6 cellular contexts compared by ENCODE assay signal in the genomic region with DNA sequence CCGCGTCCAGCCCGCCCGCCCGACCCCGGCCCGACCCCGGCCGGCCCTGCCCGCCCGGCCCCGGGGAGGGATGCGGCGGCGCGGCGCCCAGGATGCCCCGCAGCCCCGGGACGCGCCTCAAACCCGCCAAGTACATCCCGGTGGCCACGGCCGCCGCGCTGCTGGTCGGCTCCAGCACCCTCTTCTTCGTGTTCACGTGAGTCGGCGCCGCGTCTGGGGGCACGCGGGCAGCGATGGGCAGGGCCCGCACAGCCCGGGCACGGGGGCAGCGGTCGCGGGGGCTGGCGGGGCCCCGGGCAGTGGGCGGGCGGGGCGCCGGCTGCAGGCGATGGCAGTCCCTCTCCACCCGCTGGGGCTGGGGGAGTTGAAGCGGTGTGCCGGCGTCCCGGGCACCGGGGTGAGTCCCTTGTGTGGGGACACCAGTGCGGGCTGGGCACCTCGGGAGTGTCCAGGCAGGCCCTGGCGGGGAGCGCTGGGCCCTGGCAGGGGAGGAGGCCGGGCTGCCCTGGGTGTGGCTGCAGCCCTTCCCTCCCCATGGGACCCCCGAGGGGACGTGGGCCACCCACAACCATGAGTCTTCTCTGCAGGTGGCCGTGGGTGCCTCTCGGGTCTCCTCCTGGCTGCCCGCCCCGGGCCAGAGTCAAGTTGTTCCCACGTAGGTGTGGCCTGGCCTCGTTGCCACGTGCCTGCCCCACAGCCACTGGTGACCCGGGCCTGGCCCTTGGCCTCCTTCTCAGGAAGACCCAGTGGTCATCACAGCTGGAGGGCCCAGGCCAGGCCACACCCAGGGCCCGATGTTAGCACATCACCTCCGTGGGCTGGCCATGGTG. TPM values are rescaled to one million over a fixed set of nuclear protein-coding genes. Genes with fewer than 3 reads are reported as not detected.
DNase-seq lines count a peak whose midpoint lies in the region; ATAC-seq and TF ChIP-seq lines count a peak whose summit lies in the region.

No MANE protein-coding gene starts in this region.

- H3K27me3 ChIP-seq in adipocyte (replicated peaks; ENCODE audit: control insufficient read depth, insufficient read depth, low read length) = no peaks in the 10 kb centered on the region

- no peak for DNase-seq in activated CD4-positive, CD25-positive, alpha-beta regulatory T cell (lab: John Stamatoyannopoulos, UW)
- DNase-seq in adipocyte (ENCODE audit: low read depth) (peak; percentile 72), mucosa of descending colon (peak; percentile 28 to 69 (median 57)), NCI-H1436 treated with DMSO at 0.1 percent for 48 hours (lab: John Stamatoyannopoulos, UW) (no peak)

- TF ChIP-seq CTCF in mucosa of descending colon (IDR thresholded peaks at IDR 0.05) = no peak

- no peaks in the 10 kb centered on the region for H3K9me3 ChIP-seq in adipocyte (ENCODE audit: control insufficient read depth, low read length)
- no peaks in the 10 kb centered on the region for H3K9me3 ChIP-seq in mucosa of descending colon

- H3K4me1 ChIP-seq in adipocyte (ENCODE audit: control insufficient read depth, insufficient read depth, low read length) (peaks cover 13% of the 10 kb centered on the region), mucosa of descending colon (ENCODE audit: low read depth) (peaks cover 14% of the 10 kb centered on the region)

- H3K4me3 ChIP-seq in adipocyte (ENCODE audit: low read length) (peak overlapping the region; percentile 87), mucosa of descending colon (peak overlapping the region; percentile 94)

- ATAC-seq in activated CD4-positive, CD25-positive, alpha-beta regulatory T cell treated with anti-CD3 and anti-CD28 coated beads, Interleukin-2, amount 50 U/mL, for 24 hours = peak; percentile 1 to 2
- ATAC-seq in mucosa of descending colon = peak; percentile 3
- ATAC-seq in GM19452 (IDR thresholded peaks at IDR 0.05; ENCODE audit: unreplicated experiment) = no peak

- peak overlapping the region; percentile 89 for H3K9ac ChIP-seq in adipocyte (ENCODE audit: low read length)

- H3K36me3 ChIP-seq in adipocyte (ENCODE audit: control insufficient read depth, insufficient read depth, low read length, severe bottlenecking) (peaks cover 5% of the 10 kb centered on the region), mucosa of descending colon (ENCODE audit: low read depth) (no peaks in the 10 kb centered on the region)

- intact Hi-C loops in mucosa of descending colon (cut with DNase I, micrococcal nuclease) = no loop called here

RNA-seq across cellular contexts. Expression of gene ZDHHC8, which starts 0.5 kb away (rescaled TPM):
- 10 to 100 TPM; 27.7 to 53.0 (median 42.2) TPM for total RNA-seq in mucosa of descending colon

RNA-seq across cellular contexts. Expression of gene TRMT2A, which starts 15.0 kb away (rescaled TPM):
- 10 to 100 TPM; 34.4 to 50.0 (median 37.6) TPM for total RNA-seq in mucosa of descending colon

RNA-seq across cellular contexts. Expression of gene RANBP1, which starts 16.2 kb away (rescaled TPM):
- total RNA-seq in mucosa of descending colon = 100 to 1,000 TPM in 1 of 3 donors, 10 to 100 TPM in 2; 58.4 to 102 (median 66.0) TPM

RNA-seq across cellular contexts. Expression of gene CCDC188, which starts 18.8 kb away (rescaled TPM):
- under 1 TPM; 0.41 to 0.98 (median 0.65) TPM for total RNA-seq in mucosa of descending colon

RNA-seq across cellular contexts. Expression of gene DGCR8, which starts 52.0 kb away (rescaled TPM):
- total RNA-seq in mucosa of descending colon = 10 to 100 TPM; 39.0 to 48.8 (median 48.4) TPM

Comparison
In these comparisons a context has a peak if more than half of its experiments do, and no peak if none do; other contexts are left out.
1. DNase-seq: peak in adipocyte (single experiment) and mucosa of descending colon (3 of 3); none in activated CD4-positive, CD25-positive, alpha-beta regulatory T cell (0 of 4) and NCI-H1436 treated with DMSO at 0.1 percent for 48 hours (single experiment).